In the genomic region with DNA sequence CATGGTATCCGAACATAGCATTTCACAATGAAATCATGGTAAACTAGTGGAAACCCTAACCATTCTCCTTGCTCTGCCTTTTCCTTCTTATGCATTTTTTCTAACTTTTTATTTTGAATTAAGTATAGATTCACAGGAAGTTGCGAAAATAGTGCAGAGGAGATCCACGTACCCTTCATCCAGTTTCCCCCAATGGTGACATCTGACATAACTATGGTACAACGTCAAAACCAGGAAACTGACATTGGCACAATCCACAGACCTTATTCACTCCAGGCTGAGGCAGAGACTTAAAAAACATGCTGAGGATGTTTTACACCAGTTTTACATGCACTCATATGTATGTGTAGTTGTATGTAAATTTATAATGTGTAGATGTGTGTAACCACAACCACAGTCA, we compare ENCODE assay signal across 17 cellular contexts. TPM values are rescaled to one million over a fixed set of nuclear protein-coding genes. Genes with fewer than 3 reads are reported as not detected.
A peak's percentile ranks its signal among the peaks of the same experiment; 100 is the strongest.
DNase-seq lines count a peak whose midpoint lies in the region; ATAC-seq and TF ChIP-seq lines count a peak whose summit lies in the region.
"Had no signal": no experiment of that assay in that cellular context is flagged by ENCODE, and none has a peak within 500 bp of the region (broad histone marks: within the 10 kb centered on the region; RNA-seq: fewer than 3 reads in every experiment).

No MANE protein-coding gene starts in this region.

- H3K9me3 ChIP-seq in ovary = no peaks in the 10 kb centered on the region
- H3K9me3 ChIP-seq: SJCRH30 had no signal

- intact Hi-C loops in ovary (cut with DNase I) = no loop called here

- peaks cover 24% of the 10 kb centered on the region for H3K36me3 Mint-ChIP-seq in activated naive CD8-positive, alpha-beta T cell
- peaks cover 37% of the 10 kb centered on the region for H3K36me3 Mint-ChIP-seq in activated naive CD8-positive, alpha-beta T cell treated with anti-CD3 and anti-CD28 coated beads, Interleukin-2, amount 50 U/mL, for 24 hours (ENCODE audit: low read depth)
- H3K36me3 Mint-ChIP-seq in T-cell (peaks cover 48% of the 10 kb centered on the region), immature natural killer cell (peaks cover 3 to 7% (median 4%) of the 10 kb centered on the region in 3 donors)

- no peak for DNase-seq in activated naive CD8-positive, alpha-beta T cell treated with anti-CD3 and anti-CD28 coated beads, Interleukin-2, amount 50 U/mL, for 24 hours
- DNase-seq in T-cell (no peak), immature natural killer cell (no peak), substantia nigra (lab: John Stamatoyannopoulos, UW) (no peak), ovary (no peak)
- DNase-seq: AML-193, H9, IMR-90, Kasumi-1, NCI-H1048, NCI-H2107, NCI-H226, NCI-H526 treated with DMSO at 0.1 percent for 48 hours, RPMI8226, SJCRH30 had no signal

- TF ChIP-seq POLR2A in ovary (IDR thresholded peaks at IDR 0.05) = no peak

- H3K36me3 ChIP-seq in ovary = no peaks in the 10 kb centered on the region

- H3K27ac ChIP-seq in substantia nigra (ENCODE audit: low read depth, low read length, poor library complexity, severe bottlenecking) = no peak overlapping the region
- no peak overlapping the region for H3K27ac ChIP-seq in ovary
- H3K27ac ChIP-seq: SJCRH30 had no signal

- no peak overlapping the region for H3K4me3 Mint-ChIP-seq in activated naive CD8-positive, alpha-beta T cell
- H3K4me3 Mint-ChIP-seq in activated naive CD8-positive, alpha-beta T cell treated with anti-CD3 and anti-CD28 coated beads, Interleukin-2, amount 50 U/mL, for 24 hours = no peak overlapping the region
- H3K4me3 Mint-ChIP-seq in T-cell = peak overlapping the region in 1 of 3 donors; percentile 33
- no peak overlapping the region for H3K4me3 Mint-ChIP-seq in immature natural killer cell
- H3K4me3 Mint-ChIP-seq: H9 had no signal

- no peak overlapping the region for H3K4me3 ChIP-seq in ovary
- H3K4me3 ChIP-seq: SJCRH30 had no signal

- 97 to 98% (median 98%) methylated on average over 4 of the region's 4 CpGs for whole genome bisulfite sequencing in ovary, 3 donors

- no peak for TF ChIP-seq EP300 in ovary (IDR thresholded peaks at IDR 0.05)

- no peaks in the 10 kb centered on the region for H3K27me3 ChIP-seq in ovary
- H3K27me3 ChIP-seq: SJCRH30 had no signal

- POLR2A ChIA-PET in T-cell (lab: Charles Lee) = interaction anchor here in 1 of 2 donors (0.5 kb wide), 1 partner anchor 45 kb away, joined by 3 read pairs; no protein-coding TSS in a partner anchor

- peaks cover 12% of the 10 kb centered on the region for H3K9me3 Mint-ChIP-seq in activated naive CD8-positive, alpha-beta T cell (ENCODE audit: low read depth)
- peaks cover 4% of the 10 kb centered on the region for H3K9me3 Mint-ChIP-seq in activated naive CD8-positive, alpha-beta T cell treated with anti-CD3 and anti-CD28 coated beads, Interleukin-2, amount 50 U/mL, for 24 hours
- peaks cover 6 to 9% (median 8%) of the 10 kb centered on the region in 3 donors for H3K9me3 Mint-ChIP-seq in T-cell
- no peaks in the 10 kb centered on the region for H3K9me3 Mint-ChIP-seq in immature natural killer cell

- peak overlapping the region; percentile 84 for H3K27ac Mint-ChIP-seq in activated naive CD8-positive, alpha-beta T cell
- H3K27ac Mint-ChIP-seq in activated naive CD8-positive, alpha-beta T cell treated with anti-CD3 and anti-CD28 coated beads, Interleukin-2, amount 50 U/mL, for 24 hours = no peak overlapping the region
- H3K27ac Mint-ChIP-seq in T-cell (peak overlapping the region; percentile 56 to 79), immature natural killer cell (peak overlapping the region; percentile 34 to 75 (median 50))
- H3K27ac Mint-ChIP-seq: H9 had no signal

- no peak for TF ChIP-seq CTCF in ovary (IDR thresholded peaks at IDR 0.05)

- no peaks in the 10 kb centered on the region for H3K27me3 Mint-ChIP-seq in activated naive CD8-positive, alpha-beta T cell
- no peaks in the 10 kb centered on the region for H3K27me3 Mint-ChIP-seq in activated naive CD8-positive, alpha-beta T cell treated with anti-CD3 and anti-CD28 coated beads, Interleukin-2, amount 50 U/mL, for 24 hours
- H3K27me3 Mint-ChIP-seq in T-cell (no peaks in the 10 kb centered on the region), immature natural killer cell (ENCODE audit: low read depth in 3 of 3) (peaks cover 0 to 2% (median 0%) of the 10 kb centered on the region in 3 donors)

- H3K4me1 Mint-ChIP-seq in activated naive CD8-positive, alpha-beta T cell (ENCODE audit: low read depth) = peaks cover 87% of the 10 kb centered on the region
- peaks cover 84% of the 10 kb centered on the region for H3K4me1 Mint-ChIP-seq in activated naive CD8-positive, alpha-beta T cell treated with anti-CD3 and anti-CD28 coated beads, Interleukin-2, amount 50 U/mL, for 24 hours
- H3K4me1 Mint-ChIP-seq in T-cell = peaks cover 88 to 90% (median 90%) of the 10 kb centered on the region in 3 donors
- peaks cover 82 to 85% of the 10 kb centered on the region in 2 donors for H3K4me1 Mint-ChIP-seq in immature natural killer cell

- ATAC-seq in activated naive CD8-positive, alpha-beta T cell treated with anti-CD3 and anti-CD28 coated beads, Interleukin-2, amount 50 U/mL, for 24 hours = no peak
- ATAC-seq in T-cell (replicated peaks in 1 of 4) (no peak), GM18520 (IDR thresholded peaks at IDR 0.05; ENCODE audit: unreplicated experiment) (no peak)

- H3K4me1 ChIP-seq in ovary (ENCODE audit: insufficient read depth) = no peaks in the 10 kb centered on the region
- H3K4me1 ChIP-seq: SJCRH30 had no signal

- CTCF ChIA-PET in T-cell (lab: Charles Lee) = interaction anchor here (1.1 to 1.5 kb wide), 2 partner anchors 41 to 45 kb away, joined by 4 to 5 read pairs; no protein-coding TSS in a partner anchor

RNA-seq across cellular contexts. Expression of a gene that starts 38.2 kb away (rescaled TPM):
- 100 to 1,000 TPM; 170 to 283 (median 177) TPM for total RNA-seq in T-cell
- 100 to 1,000 TPM in 1 of 3 donors, 10 to 100 TPM in 2; 23.1 to 121 (median 38.2) TPM for polyA plus RNA-seq in immature natural killer cell
- 10 to 100 TPM; 13.2 to 53.6 (median 38.0) TPM for total RNA-seq in ovary
- polyA plus RNA-seq in ovary = 10 to 100 TPM in 1 of 2 donors, 1 to 10 TPM in 1; 7.4 to 27.1 TPM
